In the genomic region with DNA sequence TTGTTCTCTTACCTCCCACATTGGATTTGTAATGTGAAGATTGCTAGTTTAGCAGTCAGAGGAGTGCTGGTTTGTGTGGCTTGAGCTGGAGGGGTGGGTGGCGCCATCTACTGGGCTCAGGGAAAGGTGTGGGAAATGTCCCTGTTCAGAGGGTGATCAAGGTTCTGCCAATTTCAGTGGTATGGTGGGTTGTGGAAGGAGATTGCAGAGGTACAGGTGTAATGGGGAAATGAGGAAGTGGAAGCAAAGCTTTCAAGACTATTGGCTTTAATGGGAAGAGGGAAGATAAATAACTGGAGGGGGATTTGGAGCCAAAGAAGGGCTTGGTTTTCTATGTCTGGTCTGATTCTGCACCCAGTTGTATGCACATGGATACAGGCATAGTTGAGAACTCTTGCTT, we compare ENCODE assay signal across 1 cellular context.
TF ChIP-seq lines count a peak whose summit lies in the region.

No MANE protein-coding gene starts in this region.

TF ChIP-seq in K562, 482 proteins besides CTCF, POLR2A, EP300 and RAD21 (continued from another document and continues in another):
- TF ChIP-seq FOXJ2 (tag; IDR thresholded peaks at IDR 0.05) (no peak), KLF13 (tag; IDR thresholded peaks at IDR 0.05; ENCODE audit: borderline replicate concordance, low read depth) (no peak), ZNF830 (CRISPR knock-in tag; IDR thresholded peaks at IDR 0.05) (no peak), ZNF41 (CRISPR knock-in tag; conservative IDR thresholded peaks at IDR 0.05) (no peak), KLF16 (IDR thresholded peaks at IDR 0.05) (0 out of 2 replicates have a peak, but pooled peaks have one; percentile 26), E2F3 (CRISPR knock-in tag; IDR thresholded peaks at IDR 0.05) (no peak), OTX1 (CRISPR knock-in tag; IDR thresholded peaks at IDR 0.05) (peak; percentile 80), BHLHE40 (IDR thresholded peaks at IDR 0.05; ENCODE audit: low read length) (no peak), ARNT (IDR thresholded peaks at IDR 0.05) (peak in 1 of 2 experiments; percentile 49; a peak in 1 of 4 replicates), ZNF239 (CRISPR knock-in tag; IDR thresholded peaks at IDR 0.05) (no peak), THRB (CRISPR knock-in tag; conservative IDR thresholded peaks at IDR 0.05) (peak; percentile 65; the same call in 1 of the 2 replicates), JUND (IDR thresholded peaks at IDR 0.05; ENCODE audit: borderline replicate concordance, low read depth, low read length) (peak; percentile 20; the same call in 1 of the 2 replicates), JUND (tag; IDR thresholded peaks at IDR 0.05; ENCODE audit: borderline replicate concordance, low read depth, low read length) (no peak; the same call in 2 of the 3 replicates), CCNT2 (IDR thresholded peaks at IDR 0.05; ENCODE audit: borderline replicate concordance, extremely low read depth, insufficient read length, low read depth, low read length) (no peak), EZH2 (IDR thresholded peaks at IDR 0.05; ENCODE audit: borderline replicate concordance, low read depth, low read length) (no peak), HNRNPLL (IDR thresholded peaks at IDR 0.05; ENCODE audit: low read depth, low read length, poor library complexity, severe bottlenecking) (no peak), ZNF354B (CRISPR knock-in tag; IDR thresholded peaks at IDR 0.05) (no peak), BMI1 (IDR thresholded peaks at IDR 0.05; ENCODE audit: low read length) (no peak), ZNF507 (tag; conservative IDR thresholded peaks at IDR 0.05) (no peak), SIN3A (IDR thresholded peaks at IDR 0.05; ENCODE audit: borderline replicate concordance in 2 of 2, control insufficient read depth in 1 of 2, low read depth in 2 of 2, low read length in 2 of 2) (no peak), CGGBP1 (CRISPR knock-in tag; IDR thresholded peaks at IDR 0.05) (no peak), POLR2H (tag; IDR thresholded peaks at IDR 0.05; ENCODE audit: low read depth) (no peak), NKRF (IDR thresholded peaks at IDR 0.05; ENCODE audit: borderline replicate concordance) (no peak), ZBTB8A (IDR thresholded peaks at IDR 0.05; ENCODE audit: partially characterized antibody) (no peak), MAZ (CRISPR knock-in tag; conservative IDR thresholded peaks at IDR 0.05 in 1 of 2, IDR thresholded peaks at IDR 0.05 in 1 of 2) (0 out of 4 replicates have a peak, but pooled peaks of 1 of the 2 experiments have one; percentile 25), ZNF717 (CRISPR knock-in tag; IDR thresholded peaks at IDR 0.05) (no peak), CC2D1A (IDR thresholded peaks at IDR 0.05) (peak; percentile 65), ZNF696 (CRISPR knock-in tag; conservative IDR thresholded peaks at IDR 0.05) (no peak), JUN (IDR thresholded peaks at IDR 0.05; ENCODE audit: borderline replicate concordance, low read depth, low read length) (no peak), JUN (CRISPR knock-in tag; IDR thresholded peaks at IDR 0.05; ENCODE audit: borderline replicate concordance) (no peak), CEBPG (CRISPR knock-in tag; IDR thresholded peaks at IDR 0.05) (no peak), CEBPG (tag; conservative IDR thresholded peaks at IDR 0.05 in 1 of 2, IDR thresholded peaks at IDR 0.05 in 1 of 2) (no peak), ZNF217 (CRISPR knock-in tag; IDR thresholded peaks at IDR 0.05) (no peak), ZZZ3 (IDR thresholded peaks at IDR 0.05) (no peak), LCOR (CRISPR knock-in tag; IDR thresholded peaks at IDR 0.05) (no peak), PHTF2 (CRISPR knock-in tag; IDR thresholded peaks at IDR 0.05) (no peak), HMBOX1 (IDR thresholded peaks at IDR 0.05) (peak; percentile 91), LEF1 (IDR thresholded peaks at IDR 0.05) (no peak), KDM5B (IDR thresholded peaks at IDR 0.05; ENCODE audit: insufficient replicate concordance, low read depth, low read length) (no peak)
- TF ChIP-seq, protein P1, sequence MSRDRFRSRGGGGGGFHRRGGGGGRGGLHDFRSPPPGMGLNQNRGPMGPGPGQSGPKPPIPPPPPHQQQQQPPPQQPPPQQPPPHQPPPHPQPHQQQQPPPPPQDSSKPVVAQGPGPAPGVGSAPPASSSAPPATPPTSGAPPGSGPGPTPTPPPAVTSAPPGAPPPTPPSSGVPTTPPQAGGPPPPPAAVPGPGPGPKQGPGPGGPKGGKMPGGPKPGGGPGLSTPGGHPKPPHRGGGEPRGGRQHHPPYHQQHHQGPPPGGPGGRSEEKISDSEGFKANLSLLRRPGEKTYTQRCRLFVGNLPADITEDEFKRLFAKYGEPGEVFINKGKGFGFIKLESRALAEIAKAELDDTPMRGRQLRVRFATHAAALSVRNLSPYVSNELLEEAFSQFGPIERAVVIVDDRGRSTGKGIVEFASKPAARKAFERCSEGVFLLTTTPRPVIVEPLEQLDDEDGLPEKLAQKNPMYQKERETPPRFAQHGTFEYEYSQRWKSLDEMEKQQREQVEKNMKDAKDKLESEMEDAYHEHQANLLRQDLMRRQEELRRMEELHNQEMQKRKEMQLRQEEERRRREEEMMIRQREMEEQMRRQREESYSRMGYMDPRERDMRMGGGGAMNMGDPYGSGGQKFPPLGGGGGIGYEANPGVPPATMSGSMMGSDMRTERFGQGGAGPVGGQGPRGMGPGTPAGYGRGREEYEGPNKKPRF (IDR thresholded peaks at IDR 0.05; ENCODE audit: low read depth, low read length): no peak
- TF ChIP-seq, protein P2, sequence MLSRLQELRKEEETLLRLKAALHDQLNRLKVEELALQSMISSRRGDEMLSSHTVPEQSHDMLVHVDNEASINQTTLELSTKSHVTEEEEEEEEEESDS (CRISPR knock-in tag; IDR thresholded peaks at IDR 0.05): no peak
- TF ChIP-seq, protein P3, sequence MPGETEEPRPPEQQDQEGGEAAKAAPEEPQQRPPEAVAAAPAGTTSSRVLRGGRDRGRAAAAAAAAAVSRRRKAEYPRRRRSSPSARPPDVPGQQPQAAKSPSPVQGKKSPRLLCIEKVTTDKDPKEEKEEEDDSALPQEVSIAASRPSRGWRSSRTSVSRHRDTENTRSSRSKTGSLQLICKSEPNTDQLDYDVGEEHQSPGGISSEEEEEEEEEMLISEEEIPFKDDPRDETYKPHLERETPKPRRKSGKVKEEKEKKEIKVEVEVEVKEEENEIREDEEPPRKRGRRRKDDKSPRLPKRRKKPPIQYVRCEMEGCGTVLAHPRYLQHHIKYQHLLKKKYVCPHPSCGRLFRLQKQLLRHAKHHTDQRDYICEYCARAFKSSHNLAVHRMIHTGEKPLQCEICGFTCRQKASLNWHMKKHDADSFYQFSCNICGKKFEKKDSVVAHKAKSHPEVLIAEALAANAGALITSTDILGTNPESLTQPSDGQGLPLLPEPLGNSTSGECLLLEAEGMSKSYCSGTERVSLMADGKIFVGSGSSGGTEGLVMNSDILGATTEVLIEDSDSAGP (CRISPR knock-in tag; IDR thresholded peaks at IDR 0.05): no peak
- TF ChIP-seq, protein P4, sequence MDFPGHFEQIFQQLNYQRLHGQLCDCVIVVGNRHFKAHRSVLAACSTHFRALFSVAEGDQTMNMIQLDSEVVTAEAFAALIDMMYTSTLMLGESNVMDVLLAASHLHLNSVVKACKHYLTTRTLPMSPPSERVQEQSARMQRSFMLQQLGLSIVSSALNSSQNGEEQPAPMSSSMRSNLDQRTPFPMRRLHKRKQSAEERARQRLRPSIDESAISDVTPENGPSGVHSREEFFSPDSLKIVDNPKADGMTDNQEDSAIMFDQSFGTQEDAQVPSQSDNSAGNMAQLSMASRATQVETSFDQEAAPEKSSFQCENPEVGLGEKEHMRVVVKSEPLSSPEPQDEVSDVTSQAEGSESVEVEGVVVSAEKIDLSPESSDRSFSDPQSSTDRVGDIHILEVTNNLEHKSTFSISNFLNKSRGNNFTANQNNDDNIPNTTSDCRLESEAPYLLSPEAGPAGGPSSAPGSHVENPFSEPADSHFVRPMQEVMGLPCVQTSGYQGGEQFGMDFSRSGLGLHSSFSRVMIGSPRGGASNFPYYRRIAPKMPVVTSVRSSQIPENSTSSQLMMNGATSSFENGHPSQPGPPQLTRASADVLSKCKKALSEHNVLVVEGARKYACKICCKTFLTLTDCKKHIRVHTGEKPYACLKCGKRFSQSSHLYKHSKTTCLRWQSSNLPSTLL (IDR thresholded peaks at IDR 0.05): no peak
- TF ChIP-seq, protein P5, sequence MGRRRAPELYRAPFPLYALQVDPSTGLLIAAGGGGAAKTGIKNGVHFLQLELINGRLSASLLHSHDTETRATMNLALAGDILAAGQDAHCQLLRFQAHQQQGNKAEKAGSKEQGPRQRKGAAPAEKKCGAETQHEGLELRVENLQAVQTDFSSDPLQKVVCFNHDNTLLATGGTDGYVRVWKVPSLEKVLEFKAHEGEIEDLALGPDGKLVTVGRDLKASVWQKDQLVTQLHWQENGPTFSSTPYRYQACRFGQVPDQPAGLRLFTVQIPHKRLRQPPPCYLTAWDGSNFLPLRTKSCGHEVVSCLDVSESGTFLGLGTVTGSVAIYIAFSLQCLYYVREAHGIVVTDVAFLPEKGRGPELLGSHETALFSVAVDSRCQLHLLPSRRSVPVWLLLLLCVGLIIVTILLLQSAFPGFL (CRISPR knock-in tag; IDR thresholded peaks at IDR 0.05): no peak
- TF ChIP-seq, protein P6, sequence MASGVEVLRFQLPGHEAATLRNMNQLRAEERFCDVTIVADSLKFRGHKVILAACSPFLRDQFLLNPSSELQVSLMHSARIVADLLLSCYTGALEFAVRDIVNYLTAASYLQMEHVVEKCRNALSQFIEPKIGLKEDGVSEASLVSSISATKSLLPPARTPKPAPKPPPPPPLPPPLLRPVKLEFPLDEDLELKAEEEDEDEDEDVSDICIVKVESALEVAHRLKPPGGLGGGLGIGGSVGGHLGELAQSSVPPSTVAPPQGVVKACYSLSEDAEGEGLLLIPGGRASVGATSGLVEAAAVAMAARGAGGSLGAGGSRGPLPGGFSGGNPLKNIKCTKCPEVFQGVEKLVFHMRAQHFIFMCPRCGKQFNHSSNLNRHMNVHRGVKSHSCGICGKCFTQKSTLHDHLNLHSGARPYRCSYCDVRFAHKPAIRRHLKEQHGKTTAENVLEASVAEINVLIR (CRISPR knock-in tag; IDR thresholded peaks at IDR 0.05): no peak
- TF ChIP-seq, protein P7, sequence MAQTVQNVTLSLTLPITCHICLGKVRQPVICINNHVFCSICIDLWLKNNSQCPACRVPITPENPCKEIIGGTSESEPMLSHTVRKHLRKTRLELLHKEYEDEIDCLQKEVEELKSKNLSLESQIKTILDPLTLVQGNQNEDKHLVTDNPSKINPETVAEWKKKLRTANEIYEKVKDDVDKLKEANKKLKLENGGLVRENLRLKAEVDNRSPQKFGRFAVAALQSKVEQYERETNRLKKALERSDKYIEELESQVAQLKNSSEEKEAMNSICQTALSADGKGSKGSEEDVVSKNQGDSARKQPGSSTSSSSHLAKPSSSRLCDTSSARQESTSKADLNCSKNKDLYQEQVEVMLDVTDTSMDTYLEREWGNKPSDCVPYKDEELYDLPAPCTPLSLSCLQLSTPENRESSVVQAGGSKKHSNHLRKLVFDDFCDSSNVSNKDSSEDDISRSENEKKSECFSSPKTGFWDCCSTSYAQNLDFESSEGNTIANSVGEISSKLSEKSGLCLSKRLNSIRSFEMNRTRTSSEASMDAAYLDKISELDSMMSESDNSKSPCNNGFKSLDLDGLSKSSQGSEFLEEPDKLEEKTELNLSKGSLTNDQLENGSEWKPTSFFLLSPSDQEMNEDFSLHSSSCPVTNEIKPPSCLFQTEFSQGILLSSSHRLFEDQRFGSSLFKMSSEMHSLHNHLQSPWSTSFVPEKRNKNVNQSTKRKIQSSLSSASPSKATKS (CRISPR knock-in tag; IDR thresholded peaks at IDR 0.05): no peak
- TF ChIP-seq, protein P8, sequence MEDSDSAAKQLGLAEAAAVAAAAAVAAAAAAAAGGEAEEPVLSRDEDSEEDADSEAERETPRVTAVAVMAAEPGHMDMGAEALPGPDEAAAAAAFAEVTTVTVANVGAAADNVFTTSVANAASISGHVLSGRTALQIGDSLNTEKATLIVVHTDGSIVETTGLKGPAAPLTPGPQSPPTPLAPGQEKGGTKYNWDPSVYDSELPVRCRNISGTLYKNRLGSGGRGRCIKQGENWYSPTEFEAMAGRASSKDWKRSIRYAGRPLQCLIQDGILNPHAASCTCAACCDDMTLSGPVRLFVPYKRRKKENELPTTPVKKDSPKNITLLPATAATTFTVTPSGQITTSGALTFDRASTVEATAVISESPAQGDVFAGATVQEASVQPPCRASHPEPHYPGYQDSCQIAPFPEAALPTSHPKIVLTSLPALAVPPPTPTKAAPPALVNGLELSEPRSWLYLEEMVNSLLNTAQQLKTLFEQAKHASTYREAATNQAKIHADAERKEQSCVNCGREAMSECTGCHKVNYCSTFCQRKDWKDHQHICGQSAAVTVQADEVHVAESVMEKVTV (CRISPR knock-in tag; IDR thresholded peaks at IDR 0.05): peak; percentile 91
